In genomic region chr6:33277663-33278391, GRCh38 we compare ENCODE assay signal across 8 cellular contexts. TPM values are rescaled to one million over a fixed set of nuclear protein-coding genes. Genes with fewer than 3 reads are reported as not detected.
A peak's percentile ranks its signal among the peaks of the same experiment; 100 is the strongest.
DNase-seq lines count a peak whose midpoint lies in the region; ATAC-seq and TF ChIP-seq lines count a peak whose summit lies in the region.

No MANE protein-coding gene starts in this region.

- H3K36me3 ChIP-seq in adrenal gland (replicated peaks in 1 of 2): peaks cover 0 to 63% of the 10 kb centered on the region in 2 donors

- DNase-seq in GM13977 (ENCODE audit: low spot score) (peak; percentile 55), LNCaP clone FGC (ENCODE audit: low read depth) (no peak), adrenal gland (no peak), NCI-H2029 treated with DMSO at 0.1 percent for 48 hours (lab: John Stamatoyannopoulos, UW) (no peak), GF-D8 (lab: John Stamatoyannopoulos, UW) (no peak)
- DNase-seq in stimulated activated CD8-positive, alpha-beta memory T cell treated with anti-CD3 and anti-CD28 coated beads, Interleukin-4, amount 100 ng/mL, for 48 hours: peak; percentile 54

- H3K27ac ChIP-seq in adrenal gland: peak overlapping the region; percentile 65 to 99 (median 78)

- intact Hi-C loops in adrenal gland (cut with DNase I): no loop called here

- H3K27me3 ChIP-seq in adrenal gland: no peaks in the 10 kb centered on the region

- no peaks in the 10 kb centered on the region for H3K9me3 ChIP-seq in adrenal gland (replicated peaks in 1 of 3)

- in situ Hi-C loops in GM13977 (cut with MboI; ENCODE audit: low pct_unique_long_range_greater_than_20kb, low sequenced_read_pairs, unreplicated experiment): no loop called here

- TF ChIP-seq POLR2A in adrenal gland (IDR thresholded peaks at IDR 0.05): no peak

- peaks cover 17 to 46% of the 10 kb centered on the region in 2 donors for H3K4me1 ChIP-seq in adrenal gland (replicated peaks in 1 of 2)

- ATAC-seq in HG02981 (IDR thresholded peaks at IDR 0.05; ENCODE audit: unreplicated experiment): no peak

- H3K4me3 ChIP-seq in LNCaP clone FGC (ENCODE audit: low read depth, low read length) (peak overlapping the region; percentile 50), adrenal gland (peak overlapping the region in 3 of 4 donors; percentile 42 to 93 (median 68)), iPS-11a (ENCODE audit: low read depth, low read length) (peak overlapping the region; percentile 69)

- no peak for TF ChIP-seq CTCF in GM13977 (IDR thresholded peaks at IDR 0.05; ENCODE audit: extremely low read depth, insufficient read depth, missing control alignments)
- TF ChIP-seq CTCF in LNCaP clone FGC (IDR thresholded peaks at IDR 0.05; ENCODE audit: control insufficient read depth, extremely low read depth, insufficient read depth): no peak
- TF ChIP-seq CTCF in adrenal gland (IDR thresholded peaks at IDR 0.05): no peak

- 48 to 58% (median 54%) methylated on average over 10 to 39 of the region's 39 CpGs for WGBS in adrenal gland, 4 donors

RNA-seq across cellular contexts. Expression of gene B3GALT4, which starts 0.9 kb away (rescaled TPM):
- 10 to 100 TPM in 7 of 8 donors, 1 to 10 TPM in 1; 8.5 to 23.7 (median 16.3) TPM for total RNA-seq in adrenal gland
- polyA plus RNA-seq in adrenal gland: 10 to 100 TPM in 2 of 3 donors, 1 to 10 TPM in 1; 2.6 to 11.4 (median 11.0) TPM

RNA-seq across cellular contexts. Expression of gene RPS18, which starts 6.0 kb away (rescaled TPM):
- total RNA-seq in adrenal gland: 1,000 to 10,000 TPM; 1,323 to 2,333 (median 2,032) TPM
- 1,000 to 10,000 TPM; 1,797 to 8,448 (median 4,417) TPM for polyA plus RNA-seq in adrenal gland

RNA-seq across cellular contexts. Expression of gene VPS52, which starts 6.2 kb away (rescaled TPM):
- 10 to 100 TPM; 21.9 to 87.0 (median 63.5) TPM for total RNA-seq in adrenal gland
- polyA plus RNA-seq in adrenal gland: 100 to 1,000 TPM in 2 of 3 donors, 10 to 100 TPM in 1; 59.9 to 115 (median 106) TPM

RNA-seq across cellular contexts. Expression of gene WDR46, which starts 11.2 kb away (rescaled TPM):
- 100 to 1,000 TPM in 1 of 8 donors, 10 to 100 TPM in 7; 44.0 to 117 (median 50.2) TPM for total RNA-seq in adrenal gland
- 100 to 1,000 TPM in 2 of 3 donors, 10 to 100 TPM in 1; 48.7 to 139 (median 104) TPM for polyA plus RNA-seq in adrenal gland

RNA-seq across cellular contexts. Expression of gene PFDN6, which starts 11.6 kb away (rescaled TPM):
- 100 to 1,000 TPM in 1 of 8 donors, 10 to 100 TPM in 6, 1 to 10 TPM in 1; 6.8 to 137 (median 45.7) TPM for total RNA-seq in adrenal gland
- polyA plus RNA-seq in adrenal gland: 100 to 1,000 TPM; 180 to 830 (median 713) TPM

Comparison
In these comparisons a context has a peak if more than half of its experiments do, and no peak if none do; other contexts are left out.
1. DNase-seq: peak in GM13977 (single experiment) and stimulated activated CD8-positive, alpha-beta memory T cell treated with anti-CD3 and anti-CD28 coated beads, Interleukin-4, amount 100 ng/mL, for 48 hours (single experiment); none in LNCaP clone FGC (single experiment), adrenal gland (0 of 7), NCI-H2029 treated with DMSO at 0.1 percent for 48 hours (single experiment) and GF-D8 (single experiment).
2. Peak in every context shown above with its lines, with median percentiles within 50 percentile points of each other: H3K4me3 ChIP-seq.